ENCODE assay signal across 9 cellular contexts in the genomic region with DNA sequence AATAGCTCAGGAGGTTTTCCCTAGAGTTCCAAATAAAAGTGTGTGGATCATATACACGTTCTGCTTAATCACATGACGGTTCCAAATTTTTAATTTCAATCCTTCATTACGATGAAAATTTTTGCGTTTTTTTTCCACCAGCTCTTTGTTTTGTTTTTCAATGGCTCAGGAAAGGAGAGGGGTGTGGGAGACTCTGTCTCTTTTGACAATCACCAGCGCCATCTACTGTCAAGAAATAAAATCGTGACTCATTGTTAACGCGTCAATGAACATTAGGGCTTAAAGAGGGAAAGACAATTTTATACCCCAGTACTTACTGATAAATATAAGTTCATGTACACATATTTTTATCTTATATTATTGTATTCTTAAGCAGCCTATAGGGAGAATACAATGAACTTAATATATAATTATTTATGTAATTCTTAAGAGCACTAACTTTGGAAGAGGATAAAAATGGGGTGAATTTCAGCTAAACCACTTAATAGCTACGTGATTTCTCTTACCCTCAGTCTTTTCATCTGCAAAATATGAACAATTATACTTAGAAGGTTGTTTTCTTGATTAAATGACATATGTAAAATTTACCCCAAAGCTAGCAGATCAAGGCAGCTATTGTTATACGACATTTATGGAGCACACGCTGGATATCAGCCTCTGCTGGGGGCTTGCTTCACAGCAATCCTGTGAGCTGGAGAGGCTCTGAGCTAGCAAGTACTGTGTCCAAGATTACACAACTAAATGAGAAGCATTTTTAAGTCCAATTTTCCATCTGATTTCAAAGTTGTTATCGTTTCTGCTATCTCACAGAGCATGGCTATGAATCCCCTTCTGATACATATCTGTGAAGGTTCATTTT.
DNase-seq lines count a peak whose midpoint lies in the region; ATAC-seq and TF ChIP-seq lines count a peak whose summit lies in the region.
"Had no signal": no experiment of that assay in that cellular context is flagged by ENCODE, and none has a peak within 500 bp of the region (broad histone marks: within the 10 kb centered on the region; RNA-seq: fewer than 3 reads in every experiment).

No MANE protein-coding gene starts in this region.

- no peaks in the 10 kb centered on the region for H3K9me3 Mint-ChIP-seq in stimulated activated naive CD8-positive, alpha-beta T cell treated with anti-CD3 and anti-CD28 coated beads, Interleukin-15, amount 100 ng/mL, for 72 hours

- H3K36me3 ChIP-seq in brain microvascular endothelial cell (replicated peaks) = no peaks in the 10 kb centered on the region
- H3K36me3 ChIP-seq: BLaER1 treated with 17β-estradiol and CSF1 and Interleukin-3, amounts not matched to agents 10 nM and 100 nM had no signal

- peak; percentile 59 for TF ChIP-seq CTCF in brain microvascular endothelial cell (IDR thresholded peaks at IDR 0.05; ENCODE audit: low read depth, low read length, missing control alignments)

- peak; percentile 55 for ATAC-seq in HG03378 (IDR thresholded peaks at IDR 0.05; ENCODE audit: unreplicated experiment)
- peak; percentile 61 for ATAC-seq in stimulated activated naive CD8-positive, alpha-beta T cell treated with anti-CD3 and anti-CD28 coated beads, Interleukin-15, amount 100 ng/mL, for 72 hours

- no peak overlapping the region for H3K4me3 Mint-ChIP-seq in stimulated activated naive CD8-positive, alpha-beta T cell treated with anti-CD3 and anti-CD28 coated beads, Interleukin-15, amount 100 ng/mL, for 72 hours

- no peak overlapping the region for H3K27ac Mint-ChIP-seq in stimulated activated naive CD8-positive, alpha-beta T cell treated with anti-CD3 and anti-CD28 coated beads, Interleukin-15, amount 100 ng/mL, for 72 hours

- no peak overlapping the region for H3K27ac ChIP-seq in brain microvascular endothelial cell
- H3K27ac ChIP-seq: BLaER1 treated with 17β-estradiol and CSF1 and Interleukin-3, amounts not matched to agents 10 nM and 100 nM had no signal

- H3K27me3 Mint-ChIP-seq in stimulated activated naive CD8-positive, alpha-beta T cell treated with anti-CD3 and anti-CD28 coated beads, Interleukin-15, amount 100 ng/mL, for 72 hours = peaks cover 34% of the 10 kb centered on the region

- H3K4me3 ChIP-seq in brain microvascular endothelial cell (ENCODE audit: low read depth, low read length) = no peak overlapping the region
- H3K4me3 ChIP-seq: BLaER1 treated with 17β-estradiol and CSF1 and Interleukin-3, amounts not matched to agents 10 nM and 100 nM had no signal

- H3K4me1 Mint-ChIP-seq in stimulated activated naive CD8-positive, alpha-beta T cell treated with anti-CD3 and anti-CD28 coated beads, Interleukin-15, amount 100 ng/mL, for 72 hours = peaks cover 24% of the 10 kb centered on the region

- in situ Hi-C loops in brain microvascular endothelial cell (cut with HindIII; ENCODE audit: low pct_ligation_motif_present, low sequenced_read_pairs) = no loop called here

- DNase-seq in NCI-H2107 treated with DMSO at 0.1 percent for 48 hours (lab: John Stamatoyannopoulos, UW; ENCODE audit: unreplicated experiment) = peak; percentile 64
- no peak for DNase-seq in NCI-H2107 (lab: John Stamatoyannopoulos, UW)
- peak; percentile 86 for DNase-seq in NCI-H82 (lab: John Stamatoyannopoulos, UW)
- DNase-seq in brain microvascular endothelial cell = peak; percentile 57
- DNase-seq in iris pigment epithelial cell (ENCODE audit: low read depth) = peak; percentile 63
- peak in 1 of 2 donors; percentile 27 for DNase-seq in stimulated activated naive CD8-positive, alpha-beta T cell treated with anti-CD3 and anti-CD28 coated beads, Interleukin-15, amount 100 ng/mL, for 72 hours
- DNase-seq in activated CD8-positive, alpha-beta memory T cell treated with anti-CD3 and anti-CD28 coated beads, Interleukin-2, amount 50 U/mL, for 48 hours = no peak

- no peaks in the 10 kb centered on the region for H3K27me3 ChIP-seq in brain microvascular endothelial cell (replicated peaks)

Comparison
In these comparisons a context has a peak if more than half of its experiments do, and no peak if none do; other contexts are left out.
1. DNase-seq: peak in NCI-H2107 treated with DMSO at 0.1 percent for 48 hours (single experiment), NCI-H82 (single experiment), brain microvascular endothelial cell (single experiment) and iris pigment epithelial cell (single experiment); none in NCI-H2107 (single experiment) and activated CD8-positive, alpha-beta memory T cell treated with anti-CD3 and anti-CD28 coated beads, Interleukin-2, amount 50 U/mL, for 48 hours (single experiment).